8 cellular contexts compared by ENCODE assay signal in the genomic region with DNA sequence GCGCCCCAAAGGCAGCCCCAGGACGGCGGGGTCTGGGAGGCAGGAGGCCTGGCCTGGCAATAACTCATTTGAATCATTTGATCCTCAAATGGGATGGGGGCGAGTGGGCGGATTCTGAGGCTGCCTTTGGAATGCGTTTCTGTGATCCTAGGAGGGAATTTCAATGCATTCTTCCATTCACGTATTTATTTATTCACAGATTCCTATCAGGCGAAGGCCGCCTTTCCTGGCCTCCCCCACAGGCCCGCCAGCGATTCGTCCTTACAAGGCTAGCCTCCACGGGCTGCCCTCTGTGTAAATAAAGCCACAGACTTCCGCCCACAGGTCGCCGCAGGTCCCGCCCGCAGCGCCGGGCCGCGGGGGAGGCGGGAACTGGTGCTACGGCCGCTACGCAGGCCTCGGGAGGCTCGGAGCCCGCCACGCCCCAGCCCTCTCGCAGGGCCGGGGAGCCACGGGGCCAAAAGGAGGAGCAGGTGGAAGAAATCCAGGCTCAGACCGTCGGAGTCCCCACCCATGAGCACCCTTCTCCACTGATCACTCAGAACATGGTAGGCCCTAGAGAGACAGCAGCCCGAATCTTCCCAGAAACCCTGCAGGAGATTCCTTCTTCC. TPM values are rescaled to one million over a fixed set of nuclear protein-coding genes. Genes with fewer than 3 reads are reported as not detected.
DNase-seq lines count a peak whose midpoint lies in the region; FAIRE-seq and TF ChIP-seq lines count a peak whose summit lies in the region.

No MANE protein-coding gene starts in this region.

- no peak for TF ChIP-seq CTCF in GM20000 (IDR thresholded peaks at IDR 0.05; ENCODE audit: extremely low read depth, missing control alignments)
- no peak for TF ChIP-seq CTCF in HL-60 (IDR thresholded peaks at IDR 0.05; ENCODE audit: insufficient read depth, low read length)
- no peak for TF ChIP-seq CTCF in D721Med (IDR thresholded peaks at IDR 0.05; ENCODE audit: insufficient read depth, missing control alignments)

- DNase-seq in CD8-positive, alpha-beta memory T cell: peak; percentile 34 to 74 (median 56)
- DNase-seq in GM20000 (ENCODE audit: low spot score) (peak; percentile 89), HL-60 (ENCODE audit: low read depth in 1 of 2, low spot score in 1 of 2) (peak; percentile 79 to 83), T-helper 9 cell (peak; percentile 41), caudate nucleus (lab: John Stamatoyannopoulos, UW) (peak in 21 of 61 donors; percentile 1 to 46 (median 17)), islet precursor cell (peak; percentile 89), D721Med (ENCODE audit: insufficient read length, low spot score) (no peak)
- peak; percentile 44 for DNase-seq in stimulated activated CD4-positive, alpha-beta T cell treated with anti-CD3 and anti-CD28 coated beads, Interleukin-12 subunit alpha, Interleukin-12 subunit beta, amount 100 ng/mL, for 4 hours

- CTCF ChIA-PET in CD8-positive, alpha-beta memory T cell (lab: Charles Lee): interaction anchor here (1.8 kb wide), 1 partner anchor 31 kb away, joined by 6 read pairs; a partner anchor contains a TSS

- H3K4me3 ChIP-seq in CD8-positive, alpha-beta memory T cell (ENCODE audit: low read length): peak overlapping the region; percentile 83
- H3K4me3 ChIP-seq in HL-60 (replicated peaks; ENCODE audit: insufficient read depth, low read length): peak overlapping the region; percentile 73

- H3K4me1 Mint-ChIP-seq in CD8-positive, alpha-beta memory T cell: peaks cover 41 to 59% (median 54%) of the 10 kb centered on the region in 3 donors

- H3K4me1 ChIP-seq in CD8-positive, alpha-beta memory T cell (ENCODE audit: insufficient read depth, low read length): peaks cover 35% of the 10 kb centered on the region

- H3K4me3 Mint-ChIP-seq in CD8-positive, alpha-beta memory T cell: peak overlapping the region; percentile 91 to 98 (median 91)

- no peaks in the 10 kb centered on the region for H3K36me3 ChIP-seq in CD8-positive, alpha-beta memory T cell (ENCODE audit: insufficient read depth, low read length)

- H3K36me3 Mint-ChIP-seq in CD8-positive, alpha-beta memory T cell: peaks cover 0 to 6% (median 2%) of the 10 kb centered on the region in 3 donors

- H3K27me3 Mint-ChIP-seq in CD8-positive, alpha-beta memory T cell: no peaks in the 10 kb centered on the region

- peak overlapping the region; percentile 86 to 99 (median 96) for H3K27ac Mint-ChIP-seq in CD8-positive, alpha-beta memory T cell

- peak overlapping the region; percentile 57 for H3K27ac ChIP-seq in CD8-positive, alpha-beta memory T cell (ENCODE audit: low read depth, low read length)
- peak overlapping the region; percentile 87 for H3K27ac ChIP-seq in HL-60 (replicated peaks)
- H3K27ac ChIP-seq in caudate nucleus (ENCODE audit: low read depth, low read length): peak overlapping the region; percentile 87

- H3K9me3 Mint-ChIP-seq in CD8-positive, alpha-beta memory T cell: no peaks in the 10 kb centered on the region

- H3K27me3 ChIP-seq in CD8-positive, alpha-beta memory T cell (ENCODE audit: insufficient read depth, low read length, poor library complexity, severe bottlenecking): no peaks in the 10 kb centered on the region
- no peaks in the 10 kb centered on the region for H3K27me3 ChIP-seq in HL-60 (ENCODE audit: insufficient read depth, poor library complexity, severe bottlenecking)

- no peak for FAIRE-seq in D721Med (lab: Jason Lieb, UNC)

- POLR2A ChIA-PET in CD8-positive, alpha-beta memory T cell (lab: Charles Lee): interaction anchor here (1.3 kb wide), 1 partner anchor 31 kb away, joined by 4 read pairs; a partner anchor contains a TSS

- H3K9me3 ChIP-seq in CD8-positive, alpha-beta memory T cell (ENCODE audit: low read length): no peaks in the 10 kb centered on the region

RNA-seq across cellular contexts. Expression of a gene that starts 31.3 kb away (rescaled TPM):
- 10 to 100 TPM; 25.5 to 27.7 TPM for total RNA-seq in CD8-positive, alpha-beta memory T cell
- 163 TPM for polyA plus RNA-seq in CD8-positive, alpha-beta memory T cell
